18 cellular contexts compared by ENCODE assay signal in the genomic region with DNA sequence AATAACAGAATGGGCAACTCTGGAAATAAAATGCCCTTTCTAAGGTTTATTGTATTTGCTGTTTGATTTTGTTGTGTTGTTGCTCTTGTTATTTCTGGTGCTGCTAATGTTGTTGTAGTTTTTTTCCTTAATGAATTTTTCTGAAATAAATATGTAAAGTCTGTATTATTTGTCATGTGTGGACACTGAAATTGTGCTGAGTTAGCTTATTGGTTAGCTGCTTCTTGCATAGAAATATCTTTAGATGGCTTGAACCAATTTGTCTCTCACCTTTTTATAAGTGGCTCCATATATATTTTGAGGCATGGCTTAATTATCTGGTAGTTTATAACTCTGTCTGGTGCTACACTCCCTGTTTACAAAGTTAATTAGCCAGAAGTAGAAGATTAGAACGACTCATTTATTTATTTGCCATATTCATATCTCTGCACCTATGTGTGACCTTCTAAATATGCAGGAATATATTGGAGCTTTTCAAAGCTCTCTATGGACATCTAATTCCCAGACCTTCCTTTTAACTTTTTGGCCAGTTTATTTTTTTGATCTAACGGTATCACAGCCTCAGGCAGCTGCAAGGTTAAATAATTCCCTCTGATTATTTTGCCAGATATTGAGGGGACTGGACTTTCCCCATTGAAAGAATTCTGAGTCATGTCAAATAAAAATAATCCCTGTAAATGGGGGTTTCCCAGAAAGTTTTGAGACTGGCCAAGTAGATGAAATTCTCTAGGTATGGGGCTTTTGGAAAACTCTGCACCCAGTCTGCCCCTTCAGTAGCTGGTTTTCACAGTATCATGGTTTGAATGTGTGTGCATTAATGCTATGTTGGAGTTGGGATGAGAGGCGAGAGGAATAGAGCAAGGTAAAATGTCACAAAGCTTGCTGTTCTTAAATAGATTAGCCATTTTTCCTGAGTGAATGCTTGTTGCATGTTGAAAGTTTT.
DNase-seq lines count a peak whose midpoint lies in the region; ATAC-seq, FAIRE-seq and TF ChIP-seq lines count a peak whose summit lies in the region.
"Had no signal": no experiment of that assay in that cellular context is flagged by ENCODE, and none has a peak within 500 bp of the region (broad histone marks: within the 10 kb centered on the region; RNA-seq: fewer than 3 reads in every experiment).

No MANE protein-coding gene starts in this region.

- no peak overlapping the region for H3K4me3 ChIP-seq in A549
- no peak overlapping the region for H3K4me3 ChIP-seq in GM23338
- H3K4me3 ChIP-seq in astrocyte (ENCODE audit: insufficient read depth, low read depth, low read length), result no peak overlapping the region
- H3K4me3 ChIP-seq: GM23248, SJCRH30 had no signal

- TF ChIP-seq EP300 in A549 (IDR thresholded peaks at IDR 0.05), result no peak

- H3K4me2 ChIP-seq in A549, result no peak overlapping the region
- no peak overlapping the region for H3K4me2 ChIP-seq in GM23338
- peak overlapping the region; percentile 20 for H3K4me2 ChIP-seq in astrocyte (ENCODE audit: low read length)

- no peak overlapping the region for H3K4me3 Mint-ChIP-seq in GM23338
- H3K4me3 Mint-ChIP-seq in astrocyte (ENCODE audit: unreplicated experiment), result no peak overlapping the region
- H3K4me3 Mint-ChIP-seq: CD14-positive monocyte, IgD-negative memory B cell had no signal

- no peak for ATAC-seq in A549
- ATAC-seq in GM23338, result no peak
- peak; percentile 48 for ATAC-seq in foreskin keratinocyte
- no peak for ATAC-seq in HG03469 (IDR thresholded peaks at IDR 0.05; ENCODE audit: unreplicated experiment)
- ATAC-seq in HG03520 (IDR thresholded peaks at IDR 0.05; ENCODE audit: unreplicated experiment), result no peak
- ATAC-seq in GM18858 (IDR thresholded peaks at IDR 0.05; ENCODE audit: unreplicated experiment), result no peak

- TF ChIP-seq CTCF in A549 (IDR thresholded peaks at IDR 0.05), result no peak
- TF ChIP-seq CTCF in GM23338 (conservative IDR thresholded peaks at IDR 0.05; ENCODE audit: low read depth in 2 of 2), result no peak
- no peak for TF ChIP-seq CTCF in astrocyte (IDR thresholded peaks at IDR 0.05; ENCODE audit: insufficient read depth, low read depth, low read length)
- no peak for TF ChIP-seq CTCF in foreskin keratinocyte (conservative IDR thresholded peaks at IDR 0.05)

- H4K20me1 ChIP-seq in GM23338 (replicated peaks; ENCODE audit: insufficient read depth) (no peaks in the 10 kb centered on the region), astrocyte (ENCODE audit: insufficient read depth, low read length) (no peaks in the 10 kb centered on the region)

- no peaks in the 10 kb centered on the region for H3F3A ChIP-seq in GM23338 (replicated peaks; ENCODE audit: low read depth)

- H3K9me3 Mint-ChIP-seq in GM23338, result no peaks in the 10 kb centered on the region
- no peaks in the 10 kb centered on the region for H3K9me3 Mint-ChIP-seq in astrocyte (ENCODE audit: unreplicated experiment)

- H3K9me3 ChIP-seq in A549 (no peaks in the 10 kb centered on the region), astrocyte (ENCODE audit: insufficient read depth, low read depth, low read length) (no peaks in the 10 kb centered on the region)
- H3K9me3 ChIP-seq: SJCRH30 had no signal

- H3K9ac ChIP-seq in astrocyte (ENCODE audit: low read length), result no peak overlapping the region
- H3K9ac ChIP-seq: GM23248 had no signal

- no peak for TF ChIP-seq POLR2A in A549 (IDR thresholded peaks at IDR 0.05; ENCODE audit: low read length)

- FAIRE-seq in A549 (lab: Jason Lieb, UNC) (no peak), astrocyte (lab: Jason Lieb, UNC) (no peak)

- no peaks in the 10 kb centered on the region for H3K79me2 ChIP-seq in GM23338 (replicated peaks; ENCODE audit: insufficient read depth)
- H3K79me2 ChIP-seq in astrocyte (ENCODE audit: insufficient read depth, low read length), result no peaks in the 10 kb centered on the region

- CTCF ChIA-PET in A549 (lab: Yijun Ruan, JAX), result no interaction called here

- TF ChIP-seq RAD21 in A549 (conservative IDR thresholded peaks at IDR 0.05 in 1 of 2, IDR thresholded peaks at IDR 0.05 in 1 of 2), result no peak

- no peaks in the 10 kb centered on the region for H3K9me2 ChIP-seq in GM23338 (ENCODE audit: insufficient read depth)

- H3K27me3 ChIP-seq in GM23338 (ENCODE audit: insufficient read depth) (no peaks in the 10 kb centered on the region), astrocyte (ENCODE audit: insufficient read depth, low read length) (no peaks in the 10 kb centered on the region), foreskin keratinocyte (no peaks in the 10 kb centered on the region)
- H3K27me3 ChIP-seq: SJCRH30 had no signal

- POLR2A ChIA-PET in A549 (lab: Yijun Ruan, JAX), result no interaction called here

- H3K27me3 Mint-ChIP-seq in GM23338 (ENCODE audit: insufficient read depth, low read depth, poor library complexity), result no peaks in the 10 kb centered on the region
- H3K27me3 Mint-ChIP-seq in astrocyte (ENCODE audit: low read depth, unreplicated experiment), result no peaks in the 10 kb centered on the region
- H3K27me3 Mint-ChIP-seq: IgD-negative memory B cell had no signal

- no peak for DNase-seq in A549 (ENCODE audit: low read depth in 1 of 2, low spot score in 1 of 2)
- DNase-seq in GM23338 (ENCODE audit: low spot score), result no peak
- DNase-seq in astrocyte (ENCODE audit: low read depth), result peak; percentile 2
- DNase-seq in foreskin keratinocyte, result peak; percentile 2 to 13
- DNase-seq in activated CD4-positive, CD25-positive, alpha-beta regulatory T cell treated with anti-CD3 and anti-CD28 coated beads, Interleukin-2, amount 50 U/mL, for 72 hours, result no peak
- DNase-seq: COR-L47, GM23248, MV-4-11, NCI-H1417, NCI-H187 treated with DMSO at 0.1 percent for 48 hours, NCI-H69, OCI-M1, SJCRH30 had no signal

- H3K4me1 Mint-ChIP-seq in GM23338 (no peaks in the 10 kb centered on the region), astrocyte (ENCODE audit: low read depth, unreplicated experiment) (no peaks in the 10 kb centered on the region)
- H3K4me1 Mint-ChIP-seq: IgD-negative memory B cell had no signal

- H3K27ac ChIP-seq in A549, result no peak overlapping the region
- H3K27ac ChIP-seq in GM23338 (ENCODE audit: low read depth), result no peak overlapping the region
- no peak overlapping the region for H3K27ac ChIP-seq in astrocyte (ENCODE audit: low read depth, low read length)
- no peak overlapping the region for H3K27ac ChIP-seq in foreskin keratinocyte
- H3K27ac ChIP-seq: GM23248, SJCRH30 had no signal

- 27% methylated on average over 3 of the region's 3 CpGs for WGBS in A549 (ENCODE audit: missing lambda C conversion rate)

- H3K27ac Mint-ChIP-seq in GM23338 (no peak overlapping the region), astrocyte (ENCODE audit: unreplicated experiment) (no peak overlapping the region)
- H3K27ac Mint-ChIP-seq: CD14-positive monocyte, IgD-negative memory B cell had no signal

- H2AFZ ChIP-seq in GM23338 (0 out of 2 replicates have a peak overlapping the region, but pooled peaks have one; percentile 8), astrocyte (ENCODE audit: low read depth, low read length) (peak overlapping the region; percentile 31)
- H2AFZ ChIP-seq: GM23248 had no signal

- H3K36me3 Mint-ChIP-seq in GM23338 (ENCODE audit: low read depth), result no peaks in the 10 kb centered on the region
- H3K36me3 Mint-ChIP-seq in astrocyte (ENCODE audit: low read depth, unreplicated experiment), result no peaks in the 10 kb centered on the region
- H3K36me3 Mint-ChIP-seq: CD14-positive monocyte, IgD-negative memory B cell had no signal

- no peaks in the 10 kb centered on the region for H3K36me3 ChIP-seq in GM23338 (ENCODE audit: insufficient read depth)
- H3K36me3 ChIP-seq in astrocyte (ENCODE audit: insufficient read depth, low read length), result no peaks in the 10 kb centered on the region
- H3K36me3 ChIP-seq: SJCRH30 had no signal

- H3K4me1 ChIP-seq in A549 (no peaks in the 10 kb centered on the region), GM23338 (ENCODE audit: insufficient read depth) (no peaks in the 10 kb centered on the region), astrocyte (ENCODE audit: insufficient read depth, low read length) (peaks cover 6% of the 10 kb centered on the region), foreskin keratinocyte (no peaks in the 10 kb centered on the region)
- H3K4me1 ChIP-seq: SJCRH30 had no signal

TF ChIP-seq in A549, 52 proteins besides CTCF, POLR2A, EP300 and RAD21 (continues in another document):
- no peak for TF ChIP-seq KDM1A (IDR thresholded peaks at IDR 0.05; ENCODE audit: low read depth)
- TF ChIP-seq HOXB5 (CRISPR knock-in tag; IDR thresholded peaks at IDR 0.05), result no peak
- no peak for TF ChIP-seq EHMT2 (IDR thresholded peaks at IDR 0.05; ENCODE audit: low read depth)
- no peak for TF ChIP-seq SREBF2 (IDR thresholded peaks at IDR 0.05)
- no peak for TF ChIP-seq POLR2AphosphoS2 (conservative IDR thresholded peaks at IDR 0.05; ENCODE audit: low read length)
- TF ChIP-seq, protein P1, sequence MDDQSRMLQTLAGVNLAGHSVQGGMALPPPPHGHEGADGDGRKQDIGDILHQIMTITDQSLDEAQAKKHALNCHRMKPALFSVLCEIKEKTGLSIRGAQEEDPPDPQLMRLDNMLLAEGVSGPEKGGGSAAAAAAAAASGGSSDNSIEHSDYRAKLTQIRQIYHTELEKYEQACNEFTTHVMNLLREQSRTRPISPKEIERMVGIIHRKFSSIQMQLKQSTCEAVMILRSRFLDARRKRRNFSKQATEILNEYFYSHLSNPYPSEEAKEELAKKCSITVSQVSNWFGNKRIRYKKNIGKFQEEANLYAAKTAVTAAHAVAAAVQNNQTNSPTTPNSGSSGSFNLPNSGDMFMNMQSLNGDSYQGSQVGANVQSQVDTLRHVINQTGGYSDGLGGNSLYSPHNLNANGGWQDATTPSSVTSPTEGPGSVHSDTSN (IDR thresholded peaks at IDR 0.05), result no peak

TF ChIP-seq in GM23338, 12 proteins besides CTCF, POLR2A, EP300 and RAD21 (continues in another document):
- TF ChIP-seq POLR2AphosphoS5 (IDR thresholded peaks at IDR 0.05; ENCODE audit: low read depth), result no peak
- no peak for TF ChIP-seq ZNF114 (CRISPR knock-in tag; IDR thresholded peaks at IDR 0.05)
- no peak for TF ChIP-seq STAT1 (IDR thresholded peaks at IDR 0.05; ENCODE audit: unreplicated experiment)

Comparison
In these comparisons a context has a peak if more than half of its experiments do, and no peak if none do; other contexts are left out.
1. DNase-seq: peak in astrocyte (single experiment) and foreskin keratinocyte (2 of 2); none in A549 (0 of 2), GM23338 (single experiment) and activated CD4-positive, CD25-positive, alpha-beta regulatory T cell treated with anti-CD3 and anti-CD28 coated beads, Interleukin-2, amount 50 U/mL, for 72 hours (single experiment).